Comparison of ENCODE assay signal across 8 cellular contexts in the genomic region with DNA sequence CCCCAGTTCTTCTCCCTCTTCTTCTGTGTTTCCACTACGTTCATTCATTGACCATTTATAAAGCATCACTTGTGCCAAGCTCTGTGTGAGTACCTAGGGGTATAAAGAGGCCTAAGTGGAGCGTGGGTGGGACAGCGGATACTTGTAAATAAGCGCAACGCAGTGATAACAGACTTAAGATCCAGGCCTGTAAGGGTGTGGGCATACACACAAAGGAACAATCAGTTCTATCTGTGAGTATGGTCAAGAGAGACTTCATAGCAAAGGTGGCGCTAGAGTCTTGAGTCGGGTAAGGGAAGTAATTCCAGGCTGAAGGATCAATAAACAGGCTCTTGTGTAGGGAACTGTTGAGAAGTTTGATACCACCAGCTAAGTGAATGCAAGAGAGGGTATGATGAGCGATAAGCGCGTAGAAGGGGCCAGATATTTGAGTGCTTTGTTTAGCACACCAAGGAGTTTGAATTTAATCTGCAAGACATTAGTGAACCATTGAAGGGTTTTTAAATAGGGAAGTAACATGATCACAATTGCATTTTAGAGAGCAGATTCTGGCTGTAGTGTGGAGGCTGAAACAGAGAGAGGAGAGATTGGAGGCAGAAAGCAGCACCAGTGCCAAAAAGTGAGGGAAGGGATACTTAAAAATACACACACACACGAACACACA. TPM values are rescaled to one million over a fixed set of nuclear protein-coding genes. Genes with fewer than 3 reads are reported as not detected.
A peak's percentile ranks its signal among the peaks of the same experiment; 100 is the strongest.
DNase-seq lines count a peak whose midpoint lies in the region; ATAC-seq and TF ChIP-seq lines count a peak whose summit lies in the region.

No MANE protein-coding gene starts in this region.

- peak overlapping the region; percentile 61; the same call in 1 of the 2 replicates for H3K9ac ChIP-seq in iPS-20b (ENCODE audit: low read depth, low read length)

- peak overlapping the region; percentile 85 for H3K4me3 Mint-ChIP-seq in activated naive CD4-positive, alpha-beta T cell treated with anti-CD3 and anti-CD28 coated beads, Interleukin-2, amount 50 U/mL, for 24 hours
- H3K4me3 Mint-ChIP-seq in type B pancreatic cell, result peak overlapping the region; percentile 87

- H3K36me3 Mint-ChIP-seq in activated naive CD4-positive, alpha-beta T cell treated with anti-CD3 and anti-CD28 coated beads, Interleukin-2, amount 50 U/mL, for 24 hours, result peaks cover 2% of the 10 kb centered on the region
- H3K36me3 Mint-ChIP-seq in type B pancreatic cell, result peaks cover 2% of the 10 kb centered on the region

- H3K27ac ChIP-seq in VCaP (peak overlapping the region; percentile 93), iPS-20b (ENCODE audit: low read length) (no peak overlapping the region)

- H3K9me3 ChIP-seq in iPS-20b (ENCODE audit: insufficient read depth, low read depth, low read length), result no peaks in the 10 kb centered on the region

- peaks cover 12% of the 10 kb centered on the region for H3K27me3 ChIP-seq in iPS-20b (ENCODE audit: insufficient read depth, low read length)

- TF ChIP-seq CTCF in VCaP (conservative IDR thresholded peaks at IDR 0.05) (peak; percentile 40), type B pancreatic cell (conservative IDR thresholded peaks at IDR 0.05) (no peak)

- peak overlapping the region; percentile 93 for H3K4me3 ChIP-seq in iPS-20b (ENCODE audit: low read length)

- H3K9me3 Mint-ChIP-seq in activated naive CD4-positive, alpha-beta T cell treated with anti-CD3 and anti-CD28 coated beads, Interleukin-2, amount 50 U/mL, for 24 hours, result no peaks in the 10 kb centered on the region
- no peaks in the 10 kb centered on the region for H3K9me3 Mint-ChIP-seq in type B pancreatic cell

- H3K36me3 ChIP-seq in iPS-20b (ENCODE audit: insufficient read depth, low read depth, low read length), result no peaks in the 10 kb centered on the region

- ATAC-seq in HG03196 (IDR thresholded peaks at IDR 0.05; ENCODE audit: unreplicated experiment) (no peak), GM18511 (IDR thresholded peaks at IDR 0.05; ENCODE audit: unreplicated experiment) (no peak), HG02623 (IDR thresholded peaks at IDR 0.05; ENCODE audit: unreplicated experiment) (no peak)

- H3K27me3 Mint-ChIP-seq in activated naive CD4-positive, alpha-beta T cell treated with anti-CD3 and anti-CD28 coated beads, Interleukin-2, amount 50 U/mL, for 24 hours, result no peaks in the 10 kb centered on the region
- H3K27me3 Mint-ChIP-seq in type B pancreatic cell, result no peaks in the 10 kb centered on the region

- no peak for DNase-seq in activated naive CD4-positive, alpha-beta T cell treated with Interleukin-2 at 50 U/mL for 16 hours
- no peak for DNase-seq in type B pancreatic cell (ENCODE audit: extremely low spot score, unreplicated experiment)

- H3K27ac Mint-ChIP-seq in activated naive CD4-positive, alpha-beta T cell treated with anti-CD3 and anti-CD28 coated beads, Interleukin-2, amount 50 U/mL, for 24 hours, result peak overlapping the region; percentile 82
- H3K27ac Mint-ChIP-seq in type B pancreatic cell, result peak overlapping the region; percentile 77

- peaks cover 42% of the 10 kb centered on the region for H3K4me1 Mint-ChIP-seq in activated naive CD4-positive, alpha-beta T cell treated with anti-CD3 and anti-CD28 coated beads, Interleukin-2, amount 50 U/mL, for 24 hours
- H3K4me1 Mint-ChIP-seq in type B pancreatic cell (ENCODE audit: unreplicated experiment), result peaks cover 25% of the 10 kb centered on the region

- H3K4me1 ChIP-seq in iPS-20b (ENCODE audit: insufficient read depth, low read length), result peaks cover 17% of the 10 kb centered on the region

RNA-seq across cellular contexts. Expression of gene GXYLT1, which starts 1.0 kb away (rescaled TPM):
- 13.5 and 23.8 TPM in 2 replicates for total RNA-seq in type B pancreatic cell (ENCODE audit: low replicate concordance)
